In genomic region chr13:80476953-80477352, GRCh38 we compare ENCODE assay signal across 20 cellular contexts.
DNase-seq lines count a peak whose midpoint lies in the region; ATAC-seq, FAIRE-seq and TF ChIP-seq lines count a peak whose summit lies in the region.
"Had no signal": no experiment of that assay in that cellular context is flagged by ENCODE, and none has a peak within 500 bp of the region (broad histone marks: within the 10 kb centered on the region; RNA-seq: fewer than 3 reads in every experiment).

No MANE protein-coding gene starts in this region.

- intact Hi-C loops in MCF 10A (cut with micrococcal nuclease), result no loop called here
- intact Hi-C loops in mammary epithelial cell (cut with micrococcal nuclease), result no loop called here
- intact Hi-C loops in natural killer cell (cut with micrococcal nuclease), result loop anchor here (5.0 kb wide), 1 partner anchor 995 kb away; the partner anchor contains the start of gene NDFIP2

- H3K9me3 ChIP-seq in mammary epithelial cell (replicated peaks; ENCODE audit: insufficient read depth, low read length) (no peaks in the 10 kb centered on the region), keratinocyte (ENCODE audit: control insufficient read depth, low read depth, low read length) (no peaks in the 10 kb centered on the region)
- H3K9me3 ChIP-seq: BLaER1, Caco-2 had no signal

- DNase-seq in MCF 10A (ENCODE audit: unreplicated experiment) (no peak), mammary epithelial cell (no peak), natural killer cell (no peak), keratinocyte (ENCODE audit: low read depth, low spot score) (no peak)
- DNase-seq in natural killer cell treated with Interleukin-12 subunit alpha and Interleukin-12 subunit beta and Interleukin-15 and Interleukin-18, amount 100 ng/mL, for 72 hours (ENCODE audit: low spot score), result no peak
- DNase-seq: Caco-2; CD4-positive, CD25-positive, alpha-beta regulatory T cell; CD8-positive, alpha-beta T cell; DMS153; DND-41; H9 had no signal

- peaks cover 33% of the 10 kb centered on the region for H3K4me1 Mint-ChIP-seq in MCF 10A (ENCODE audit: insufficient read depth, unreplicated experiment)
- peaks cover 45 to 51% of the 10 kb centered on the region in 2 donors for H3K4me1 Mint-ChIP-seq in natural killer cell
- peaks cover 21 to 35% of the 10 kb centered on the region in 2 donors for H3K4me1 Mint-ChIP-seq in natural killer cell treated with Interleukin-12 subunit alpha and Interleukin-12 subunit beta and Interleukin-15 and Interleukin-18, amount 100 ng/mL, for 72 hours (ENCODE audit: low read depth in 2 of 2)
- H3K4me1 Mint-ChIP-seq: CD4-positive, CD25-positive, alpha-beta regulatory T cell; GM23338; H9 had no signal

- H3K9me3 Mint-ChIP-seq in MCF 10A (ENCODE audit: unreplicated experiment), result no peaks in the 10 kb centered on the region
- no peaks in the 10 kb centered on the region for H3K9me3 Mint-ChIP-seq in natural killer cell
- no peaks in the 10 kb centered on the region for H3K9me3 Mint-ChIP-seq in natural killer cell treated with Interleukin-12 subunit alpha and Interleukin-12 subunit beta and Interleukin-15 and Interleukin-18, amount 100 ng/mL, for 72 hours
- H3K9me3 Mint-ChIP-seq: GM23338, H9 had no signal

- BruUV-seq in MCF 10A (replicated peaks; lab: Mats Ljungman, UMichigan) (no TSS peak), mammary epithelial cell (replicated peaks; lab: Mats Ljungman, UMichigan) (no TSS peak)

- in situ Hi-C loops in mammary epithelial cell (cut with MboI; ENCODE audit: low sequenced_read_pairs in 2 of 2), result no loop called here

- dilution Hi-C loops in mammary epithelial cell (cut with HindIII; ENCODE audit: low sequenced_read_pairs), result no loop called here
- dilution Hi-C loops in keratinocyte (cut with MboI; ENCODE audit: extremely low pct_ligation_motif_present, low sequenced_read_pairs), result no loop called here

- no peak overlapping the region for H3K4me2 ChIP-seq in mammary epithelial cell (ENCODE audit: insufficient read depth, low read depth, low read length)
- H3K4me2 ChIP-seq in keratinocyte (ENCODE audit: control insufficient read depth, extremely low read depth, insufficient read depth, low read depth, low read length), result no peak overlapping the region
- H3K4me2 ChIP-seq: BLaER1, GM23338 had no signal

- H4K20me1 ChIP-seq in mammary epithelial cell (ENCODE audit: insufficient read depth, low read length) (no peaks in the 10 kb centered on the region), keratinocyte (ENCODE audit: control insufficient read depth, extremely low read depth, insufficient read depth, low read length) (no peaks in the 10 kb centered on the region)
- H4K20me1 ChIP-seq: BLaER1 had no signal

- H3K27ac ChIP-seq in mammary epithelial cell (ENCODE audit: insufficient read depth, low read depth, low read length) (no peak overlapping the region), keratinocyte (ENCODE audit: control insufficient read depth, insufficient read depth, low read length) (peak overlapping the region; percentile 92)
- H3K27ac ChIP-seq: 22Rv1, BLaER1, C4-2B had no signal

- H3K4me1 ChIP-seq in mammary epithelial cell (ENCODE audit: insufficient read depth, low read length) (peaks cover 15% of the 10 kb centered on the region), keratinocyte (ENCODE audit: control insufficient read depth, extremely low read depth, insufficient read depth, low read length) (peaks cover 29% of the 10 kb centered on the region)
- H3K4me1 ChIP-seq: Caco-2 had no signal

- H3K9me1 ChIP-seq in keratinocyte (ENCODE audit: control insufficient read depth, extremely low read depth, insufficient read depth, low read length), result no peaks in the 10 kb centered on the region

- no peaks in the 10 kb centered on the region for H3K36me3 Mint-ChIP-seq in MCF 10A (ENCODE audit: insufficient read depth, unreplicated experiment)
- H3K36me3 Mint-ChIP-seq in natural killer cell, result no peaks in the 10 kb centered on the region
- no peaks in the 10 kb centered on the region for H3K36me3 Mint-ChIP-seq in natural killer cell treated with Interleukin-12 subunit alpha and Interleukin-12 subunit beta and Interleukin-15 and Interleukin-18, amount 100 ng/mL, for 72 hours
- H3K36me3 Mint-ChIP-seq: CD4-positive, CD25-positive, alpha-beta regulatory T cell; CD8-positive, alpha-beta T cell had no signal

- H3K79me2 ChIP-seq in mammary epithelial cell (ENCODE audit: insufficient read depth, low read length) (no peaks in the 10 kb centered on the region), keratinocyte (ENCODE audit: control insufficient read depth, insufficient read depth, low read length) (no peaks in the 10 kb centered on the region)

- no peaks in the 10 kb centered on the region for H3K27me3 Mint-ChIP-seq in MCF 10A (ENCODE audit: insufficient read depth, unreplicated experiment)
- peaks cover 0 to 11% of the 10 kb centered on the region in 2 donors for H3K27me3 Mint-ChIP-seq in natural killer cell (ENCODE audit: low read depth in 2 of 2)
- H3K27me3 Mint-ChIP-seq in natural killer cell treated with Interleukin-12 subunit alpha and Interleukin-12 subunit beta and Interleukin-15 and Interleukin-18, amount 100 ng/mL, for 72 hours, result no peaks in the 10 kb centered on the region
- H3K27me3 Mint-ChIP-seq: B cell; CD4-positive, CD25-positive, alpha-beta regulatory T cell had no signal

- peak overlapping the region; percentile 8 for H3K27ac Mint-ChIP-seq in MCF 10A (ENCODE audit: low read depth, unreplicated experiment)
- no peak overlapping the region for H3K27ac Mint-ChIP-seq in natural killer cell
- peak overlapping the region in 1 of 2 donors; percentile 10 for H3K27ac Mint-ChIP-seq in natural killer cell treated with Interleukin-12 subunit alpha and Interleukin-12 subunit beta and Interleukin-15 and Interleukin-18, amount 100 ng/mL, for 72 hours
- H3K27ac Mint-ChIP-seq: B cell; CD4-positive, CD25-positive, alpha-beta regulatory T cell; GM23338 had no signal

- TF ChIP-seq CTCF in MCF 10A (IDR thresholded peaks at IDR 0.05; ENCODE audit: unreplicated experiment) (no peak), mammary epithelial cell (conservative IDR thresholded peaks at IDR 0.05 in 1 of 2, IDR thresholded peaks at IDR 0.05 in 1 of 2; ENCODE audit: extremely low read depth in 1 of 2, insufficient read depth in 1 of 2, low read depth in 1 of 2, low read length in 2 of 2) (no peak), natural killer cell (IDR thresholded peaks at IDR 0.05) (no peak), keratinocyte (optimal IDR thresholded peaks at IDR 0.05 in 1 of 3, IDR thresholded peaks at IDR 0.05 in 1 of 3, conservative IDR thresholded peaks at IDR 0.05 in 1 of 3; ENCODE audit: extremely low read depth in 1 of 3, insufficient read depth in 2 of 3, low read length in 3 of 3) (no peak)

- WGBS in mammary epithelial cell (ENCODE audit: low coverage, missing lambda C conversion rate), result 92% methylated on average over 3 of the region's 3 CpGs

- no peak for FAIRE-seq in keratinocyte (lab: Jason Lieb, UNC)
- FAIRE-seq: A204.1, G401.6 had no signal

- H3K4me3 ChIP-seq in mammary epithelial cell (replicated peaks in 1 of 3; ENCODE audit: insufficient read depth in 1 of 3, low read depth in 2 of 3, low read length in 3 of 3) (no peak overlapping the region), keratinocyte (ENCODE audit: control insufficient read depth in 2 of 3, extremely low read depth in 1 of 3, insufficient read depth in 2 of 3, low read depth in 1 of 3, low read length in 3 of 3) (no peak overlapping the region)
- H3K4me3 ChIP-seq: BLaER1, GM23338 had no signal

- no peak for ATAC-seq in natural killer cell
- no peak for ATAC-seq in natural killer cell treated with Interleukin-12 subunit alpha and Interleukin-12 subunit beta and Interleukin-15 and Interleukin-18, amount 100 ng/mL, for 72 hours
- ATAC-seq in GM19023 (IDR thresholded peaks at IDR 0.05; ENCODE audit: unreplicated experiment), result no peak
- ATAC-seq: CD8-positive, alpha-beta T cell; GM23338; HCT116 had no signal

- no peak overlapping the region for H3K4me3 Mint-ChIP-seq in MCF 10A (ENCODE audit: unreplicated experiment)
- H3K4me3 Mint-ChIP-seq in natural killer cell, result peak overlapping the region; percentile 64
- H3K4me3 Mint-ChIP-seq in natural killer cell treated with Interleukin-12 subunit alpha and Interleukin-12 subunit beta and Interleukin-15 and Interleukin-18, amount 100 ng/mL, for 72 hours, result no peak overlapping the region
- H3K4me3 Mint-ChIP-seq: B cell; CD4-positive, CD25-positive, alpha-beta regulatory T cell; CD8-positive, alpha-beta T cell; GM23338; H9 had no signal

- no peaks in the 10 kb centered on the region for H3K36me3 ChIP-seq in mammary epithelial cell (ENCODE audit: insufficient read depth, low read length)
- H3K36me3 ChIP-seq in keratinocyte (ENCODE audit: control insufficient read depth in 2 of 2, extremely low read depth in 1 of 2, insufficient read depth in 2 of 2, low read length in 2 of 2), result no peaks in the 10 kb centered on the region
- H3K36me3 ChIP-seq: BLaER1 had no signal

- H3K9ac ChIP-seq in mammary epithelial cell (ENCODE audit: insufficient read depth, low read length), result no peak overlapping the region
- H3K9ac ChIP-seq in keratinocyte (ENCODE audit: control insufficient read depth, extremely low read depth, insufficient read depth, low read length), result no peak overlapping the region
- H3K9ac ChIP-seq: BLaER1 had no signal

- no peak overlapping the region for H2AFZ ChIP-seq in mammary epithelial cell (ENCODE audit: low read depth, low read length)
- H2AFZ ChIP-seq in keratinocyte (ENCODE audit: control insufficient read depth, low read length), result no peak overlapping the region
- H2AFZ ChIP-seq: GM23338 had no signal

- POLR2A ChIA-PET in MCF 10A (lab: Yijun Ruan, JAX), result interaction anchor here (0.5 to 1.7 kb wide), 5 partner anchors 8 to 925 kb away, joined by 3 to 5 read pairs (median 4); partner anchors contain the start of gene SPRY2

- H3K27me3 ChIP-seq in mammary epithelial cell (ENCODE audit: insufficient read depth, low read length), result no peaks in the 10 kb centered on the region
- H3K27me3 ChIP-seq in keratinocyte (ENCODE audit: control insufficient read depth, extremely low read depth, insufficient read depth, low read length), result no peaks in the 10 kb centered on the region
- H3K27me3 ChIP-seq: BLaER1 had no signal

- CTCF ChIA-PET in MCF 10A (lab: Yijun Ruan, JAX) (interaction anchor here (0.5 to 1.0 kb wide), 4 partner anchors 79 to 859 kb away, joined by 3 read pairs; no protein-coding TSS in a partner anchor), mammary epithelial cell (lab: Charles Lee; ENCODE audit: low non-redundant PET) (no interaction called here)
